ENCODE assay signal across 8 cellular contexts in genomic region chr2:70123051-70123828, GRCh38. TPM values are rescaled to one million over a fixed set of nuclear protein-coding genes. Genes with fewer than 3 reads are reported as not detected.
DNase-seq lines count a peak whose midpoint lies in the region; ATAC-seq and TF ChIP-seq lines count a peak whose summit lies in the region.

No MANE protein-coding gene starts in this region.

- H3K9me3 Mint-ChIP-seq in activated T-helper 17 cell treated with anti-CD3 and anti-CD28 coated beads, Interleukin-2, amount 50 U/mL, for 72 hours = no peaks in the 10 kb centered on the region

- ATAC-seq in activated T-helper 17 cell treated with anti-CD3 and anti-CD28 coated beads, Interleukin-2, amount 50 U/mL, for 72 hours (replicated peaks) = no peak
- ATAC-seq in HG02885 (IDR thresholded peaks at IDR 0.05; ENCODE audit: poor library complexity, unreplicated experiment) (no peak), GM21529 (IDR thresholded peaks at IDR 0.05; ENCODE audit: unreplicated experiment) (no peak)

- peaks cover 24% of the 10 kb centered on the region for H3K36me3 Mint-ChIP-seq in activated T-helper 17 cell treated with anti-CD3 and anti-CD28 coated beads, Interleukin-2, amount 50 U/mL, for 72 hours (ENCODE audit: low read depth)

- TF ChIP-seq CTCF in 22Rv1 (IDR thresholded peaks at IDR 0.05) (no peak), right atrium auricular region (IDR thresholded peaks at IDR 0.05) (no peak), sigmoid colon (IDR thresholded peaks at IDR 0.05) (no peak)

- H3K27me3 ChIP-seq in right atrium auricular region (no peaks in the 10 kb centered on the region), sigmoid colon (no peaks in the 10 kb centered on the region)

- H3K27ac Mint-ChIP-seq in activated T-helper 17 cell treated with anti-CD3 and anti-CD28 coated beads, Interleukin-2, amount 50 U/mL, for 72 hours = peak overlapping the region; percentile 99

- H3K4me1 ChIP-seq in right atrium auricular region (peaks cover 0 to 34% of the 10 kb centered on the region in 2 donors), sigmoid colon (peaks cover 0 to 26% (median 16%) of the 10 kb centered on the region in 4 donors)

- peak overlapping the region; percentile 97 for H3K4me3 Mint-ChIP-seq in activated T-helper 17 cell treated with anti-CD3 and anti-CD28 coated beads, Interleukin-2, amount 50 U/mL, for 72 hours

- peaks cover 36% of the 10 kb centered on the region for H3K4me1 Mint-ChIP-seq in activated T-helper 17 cell treated with anti-CD3 and anti-CD28 coated beads, Interleukin-2, amount 50 U/mL, for 72 hours

- H3K27me3 Mint-ChIP-seq in activated T-helper 17 cell treated with anti-CD3 and anti-CD28 coated beads, Interleukin-2, amount 50 U/mL, for 72 hours = no peaks in the 10 kb centered on the region

- TF ChIP-seq EP300 in sigmoid colon (IDR thresholded peaks at IDR 0.05) = no peak

- no peak for TF ChIP-seq POLR2A in sigmoid colon (IDR thresholded peaks at IDR 0.05)

- H3K36me3 ChIP-seq in right atrium auricular region (no peaks in the 10 kb centered on the region), sigmoid colon (no peaks in the 10 kb centered on the region)

- H3K27ac ChIP-seq in 22Rv1 (peak overlapping the region; percentile 83), right atrium auricular region (peak overlapping the region; percentile 98 to 99), sigmoid colon (peak overlapping the region; percentile 94 to 97 (median 96))

- WGBS in sigmoid colon, 2 donors = 76 to 78% methylated on average over 20 of the region's 20 CpGs

- intact Hi-C loops in sigmoid colon (cut with DNase I) = no loop called here

- DNase-seq in HCEC 1CT (peak; percentile 38), right atrium auricular region (ENCODE audit: low spot score) (peak; percentile 75), sigmoid colon (peak; percentile 85), KG1 (lab: John Stamatoyannopoulos, UW) (no peak)

- H3K9me3 ChIP-seq in right atrium auricular region = no peaks in the 10 kb centered on the region
- H3K9me3 ChIP-seq in sigmoid colon = no peaks in the 10 kb centered on the region

- peak overlapping the region in 1 of 2 donors; percentile 65 for H3K4me3 ChIP-seq in right atrium auricular region
- H3K4me3 ChIP-seq in sigmoid colon = peak overlapping the region in 3 of 4 donors; percentile 55 to 65 (median 57)

RNA-seq across cellular contexts. Expression of gene PCBP1, which starts 36.0 kb away (rescaled TPM):
- 100 to 1,000 TPM; 385 to 468 TPM for total RNA-seq in activated T-helper 17 cell treated with anti-CD3 and anti-CD28 coated beads, Interleukin-2, amount 50 U/mL, for 72 hours
- 100 to 1,000 TPM; 121 to 147 TPM for total RNA-seq in right atrium auricular region
- total RNA-seq in sigmoid colon = 100 to 1,000 TPM; 178 to 186 (median 182) TPM
- polyA plus RNA-seq in sigmoid colon = 100 to 1,000 TPM; 269 to 311 (median 286) TPM
